Comparison of ENCODE assay signal across 8 cellular contexts in the genomic region with DNA sequence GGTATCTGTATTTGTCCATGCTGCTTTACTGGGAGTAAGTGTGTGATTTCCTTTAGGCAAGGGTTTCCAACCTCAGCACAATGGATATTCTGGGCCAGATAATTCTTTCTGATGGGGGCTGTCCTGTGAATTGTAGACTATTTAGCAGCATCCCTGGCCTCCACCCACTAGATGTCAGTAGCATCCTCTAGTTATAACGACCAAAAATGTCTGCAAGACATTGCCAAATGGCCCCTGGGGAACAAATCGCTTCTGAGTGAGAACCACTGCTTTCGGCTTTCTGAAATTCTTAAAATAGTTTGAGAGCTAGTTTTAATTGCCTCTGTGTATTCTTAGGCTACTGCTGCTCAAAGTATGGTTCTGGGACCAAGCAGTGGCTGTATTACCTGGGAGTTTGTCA.
DNase-seq lines count a peak whose midpoint lies in the region; ATAC-seq, FAIRE-seq and TF ChIP-seq lines count a peak whose summit lies in the region.

No MANE protein-coding gene starts in this region.

- H3K4me1 ChIP-seq in heart left ventricle (no peaks in the 10 kb centered on the region), H1 (replicated peaks in 1 of 4; ENCODE audit: control insufficient read depth in 3 of 4, insufficient read depth in 4 of 4, low read length in 3 of 4) (peaks cover 0 to 4% (median under 1%) of the 10 kb centered on the region in 4 experiments; a peak in 2 of 7 replicates), testis (peaks cover 3% of the 10 kb centered on the region)

- H3K23me2 ChIP-seq in H1 (ENCODE audit: low read depth, low read length), result no peaks in the 10 kb centered on the region

- no peaks in the 10 kb centered on the region for H3K79me1 ChIP-seq in H1 (ENCODE audit: low read depth, low read length)

- FAIRE-seq in H1 (lab: Jason Lieb, UNC), result no peak

- peaks cover 0 to 89% of the 10 kb centered on the region in 2 experiments; a peak in 3 of 4 replicates for H3K79me2 ChIP-seq in H1 (ENCODE audit: control insufficient read depth in 1 of 2, insufficient read depth in 2 of 2, low read length in 2 of 2)

- H2BK20ac ChIP-seq in H1 (ENCODE audit: low read length), result no peak overlapping the region

- no peak overlapping the region for H2BK15ac ChIP-seq in H1 (ENCODE audit: low read length)

- H4K91ac ChIP-seq in H1 (replicated peaks; ENCODE audit: insufficient read length, low read length), result no peak overlapping the region

- H3K9me3 ChIP-seq in heart left ventricle, result no peaks in the 10 kb centered on the region
- no peaks in the 10 kb centered on the region for H3K9me3 ChIP-seq in H1 (ENCODE audit: insufficient read depth in 2 of 2, low read depth in 1 of 2, low read length in 1 of 2)
- H3K9me3 ChIP-seq in testis, result no peaks in the 10 kb centered on the region

- no peak overlapping the region for H3K4ac ChIP-seq in H1 (replicated peaks; ENCODE audit: insufficient read length, low read depth, low read length)

- ATAC-seq in heart left ventricle (peak in 1 of 4 donors; percentile 15), left ventricle myocardium superior (no peak), GM18498 (IDR thresholded peaks at IDR 0.05; ENCODE audit: unreplicated experiment) (no peak), HG02642 (IDR thresholded peaks at IDR 0.05; ENCODE audit: poor library complexity, unreplicated experiment) (no peak)

- H2BK120ac ChIP-seq in H1 (replicated peaks; ENCODE audit: low read depth, low read length), result no peak overlapping the region

- H3K27me3 ChIP-seq in heart left ventricle, result peaks cover 0 to 32% (median 0%) of the 10 kb centered on the region in 9 donors
- H3K27me3 ChIP-seq in H1 (replicated peaks in 1 of 4; ENCODE audit: control insufficient read depth in 3 of 4, extremely low read depth in 1 of 4, insufficient read depth in 3 of 4, low read length in 3 of 4), result no peaks in the 10 kb centered on the region
- no peaks in the 10 kb centered on the region for H3K27me3 ChIP-seq in testis

- no peak overlapping the region for H3K9ac ChIP-seq in H1 (replicated peaks in 1 of 4; ENCODE audit: extremely low read depth in 1 of 4, low read depth in 3 of 4, low read length in 3 of 4)

- no peaks in the 10 kb centered on the region for H3K36me3 ChIP-seq in heart left ventricle
- no peaks in the 10 kb centered on the region for H3K36me3 ChIP-seq in H1 (ENCODE audit: control insufficient read depth in 2 of 4, insufficient read depth in 4 of 4, low read length in 3 of 4)
- no peaks in the 10 kb centered on the region for H3K36me3 ChIP-seq in testis (ENCODE audit: low read depth, missing control alignments)

- no peak for TF ChIP-seq EP300 in H1 (IDR thresholded peaks at IDR 0.05; ENCODE audit: borderline replicate concordance in 1 of 2, low read depth in 2 of 2, low read length in 2 of 2)

- H2BK5ac ChIP-seq in H1 (ENCODE audit: low read depth, low read length), result no peak overlapping the region

- CTCF ChIA-PET in H1 (lab: Charles Lee; ENCODE audit: partially characterized antibody), result interaction anchor here (1.0 to 1.9 kb wide), 6 partner anchors 8 to 141 kb away, joined by 3 to 5 read pairs (median 4); a partner anchor contains a TSS

- H4K5ac ChIP-seq in H1 (ENCODE audit: insufficient read length, low read depth, low read length), result no peak overlapping the region

- no peak overlapping the region for H2BK12ac ChIP-seq in H1 (ENCODE audit: low read depth, low read length)

- WGBS in heart left ventricle, 4 donors, result 48 to 72% (median 61%) methylated on average over 3 of the region's 3 CpGs
- WGBS in H1 (ENCODE audit: extremely low coverage in 1 of 2, insufficient coverage in 1 of 2, insufficient read length in 1 of 2, insufficient replicate concordance in 2 of 2, low coverage in 1 of 2, low lambda C conversion rate in 2 of 2, missing lambda C conversion rate in 1 of 2), 2 experiments, result 74% methylated on average over 3 of the region's 3 CpGs; no CpG with 5 or more reads in 1 of the 2 experiments
- WGBS in testis, 2 donors, result 29 to 34% methylated on average over 3 of the region's 3 CpGs

- H2AK5ac ChIP-seq in H1 (ENCODE audit: low read depth, low read length), result no peak overlapping the region

- DNase-seq in heart left ventricle (peak in 4 of 5 donors; percentile 22 to 34 (median 26)), left ventricle myocardium superior (no peak), H1 (ENCODE audit: low read depth in 1 of 2, low spot score in 2 of 2) (no peak), testis (peak; percentile 48), NCI-H187 treated with DMSO at 0.1 percent for 48 hours (lab: John Stamatoyannopoulos, UW) (no peak)

- H3K27ac ChIP-seq in heart left ventricle, result no peak overlapping the region
- no peak overlapping the region for H3K27ac ChIP-seq in H1 (ENCODE audit: low read depth, low read length)
- H3K27ac ChIP-seq in testis, result no peak overlapping the region

- H4K20me1 ChIP-seq in H1 (replicated peaks in 1 of 2; ENCODE audit: control insufficient read depth in 1 of 2, insufficient read depth in 2 of 2, low read length in 2 of 2), result no peaks in the 10 kb centered on the region

- H3K4me3 ChIP-seq in heart left ventricle, result no peak overlapping the region
- H3K4me3 ChIP-seq in H1 (ENCODE audit: extremely low read depth in 1 of 4, insufficient read depth in 2 of 4, low read depth in 3 of 4, low read length in 4 of 4), result no peak overlapping the region
- no peak overlapping the region for H3K4me3 ChIP-seq in testis

- intact Hi-C loops in heart left ventricle (cut with DNase I), result loop anchor here in 3 of 10 donors (2.0 to 10.0 kb wide), 3 partner anchors 131 to 137 kb away; a partner anchor contains a TSS
- intact Hi-C loops in left ventricle myocardium superior (cut with micrococcal nuclease), result no loop called here
- intact Hi-C loops in testis (cut with DNase I; ENCODE audit: low total_unique reads), result no loop called here

- no peak overlapping the region for H3K14ac ChIP-seq in H1 (ENCODE audit: insufficient read length)

- H3K56ac ChIP-seq in H1 (replicated peaks; ENCODE audit: insufficient read length, low read depth, low read length), result no peak overlapping the region

- no peak overlapping the region for H3K23ac ChIP-seq in H1 (ENCODE audit: insufficient read length)

- POLR2A ChIA-PET in H1 (lab: Charles Lee; ENCODE audit: partially characterized antibody), result no interaction called here

- TF ChIP-seq RAD21 in H1 (IDR thresholded peaks at IDR 0.05 in 1 of 2, conservative IDR thresholded peaks at IDR 0.05 in 1 of 2; ENCODE audit: low read depth in 2 of 2, low read length in 2 of 2), result peak; percentile 51 to 66

- H3K18ac ChIP-seq in H1 (ENCODE audit: extremely low read depth, low read length), result no peak overlapping the region

- TF ChIP-seq CTCF in heart left ventricle (IDR thresholded peaks at IDR 0.05) (peak in 7 of 12 donors; percentile 11 to 33 (median 18)), LNCAP (IDR thresholded peaks at IDR 0.05) (peak; percentile 35; the same call in 1 of the 2 replicates), H1 (IDR thresholded peaks at IDR 0.05; ENCODE audit: control extremely low read depth in 1 of 3, insufficient read depth in 1 of 3, low read depth in 1 of 3, low read length in 3 of 3) (peak in 2 of 3 experiments; percentile 31 to 55; a peak in 2 of 4 replicates), testis (IDR thresholded peaks at IDR 0.05) (peak in 1 of 3 experiments; percentile 15)

- H4K8ac ChIP-seq in H1 (ENCODE audit: extremely low read depth, insufficient read depth, low read length), result no peak overlapping the region

- H3K4me2 ChIP-seq in H1 (ENCODE audit: insufficient read depth in 1 of 2, low read depth in 2 of 2, low read length in 2 of 2), result no peak overlapping the region

- TF ChIP-seq POLR2A in heart left ventricle (IDR thresholded peaks at IDR 0.05), result no peak
- no peak for TF ChIP-seq POLR2A in H1 (IDR thresholded peaks at IDR 0.05; ENCODE audit: control extremely low read depth in 1 of 2, low read depth in 2 of 2, low read length in 2 of 2)
- no peak for TF ChIP-seq POLR2A in testis (IDR thresholded peaks at IDR 0.05)

- H2AFZ ChIP-seq in H1 (ENCODE audit: low read length), result no peak overlapping the region

TF ChIP-seq in H1, 55 proteins besides CTCF, POLR2A, EP300 and RAD21:
- 0 out of 2 replicates have a peak, but pooled peaks have one; percentile 12 for TF ChIP-seq SP2 (IDR thresholded peaks at IDR 0.05; ENCODE audit: low read length)
- 0 out of 2 replicates have a peak, but pooled peaks have one; percentile 31 for TF ChIP-seq YY1 (IDR thresholded peaks at IDR 0.05; ENCODE audit: low read depth, low read length)
- TF ChIP-seq, protein P1, sequence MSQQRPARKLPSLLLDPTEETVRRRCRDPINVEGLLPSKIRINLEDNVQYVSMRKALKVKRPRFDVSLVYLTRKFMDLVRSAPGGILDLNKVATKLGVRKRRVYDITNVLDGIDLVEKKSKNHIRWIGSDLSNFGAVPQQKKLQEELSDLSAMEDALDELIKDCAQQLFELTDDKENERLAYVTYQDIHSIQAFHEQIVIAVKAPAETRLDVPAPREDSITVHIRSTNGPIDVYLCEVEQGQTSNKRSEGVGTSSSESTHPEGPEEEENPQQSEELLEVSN (IDR thresholded peaks at IDR 0.05), result no peak
- TF ChIP-seq BACH1 (IDR thresholded peaks at IDR 0.05; ENCODE audit: low read length), result no peak
- TF ChIP-seq POLR2AphosphoS5 (IDR thresholded peaks at IDR 0.05; ENCODE audit: low read depth, low read length), result no peak
- no peak for TF ChIP-seq FOSL1 (IDR thresholded peaks at IDR 0.05; ENCODE audit: insufficient read depth, low read depth, low read length)
- TF ChIP-seq, protein P2, sequence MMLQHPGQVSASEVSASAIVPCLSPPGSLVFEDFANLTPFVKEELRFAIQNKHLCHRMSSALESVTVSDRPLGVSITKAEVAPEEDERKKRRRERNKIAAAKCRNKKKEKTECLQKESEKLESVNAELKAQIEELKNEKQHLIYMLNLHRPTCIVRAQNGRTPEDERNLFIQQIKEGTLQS (IDR thresholded peaks at IDR 0.05; ENCODE audit: insufficient read depth, low read depth, low read length), result no peak

Comparison
In these comparisons a context has a peak if more than half of its experiments do, and no peak if none do; other contexts are left out.
1. DNase-seq: peak in heart left ventricle (4 of 5) and testis (single experiment); none in left ventricle myocardium superior (single experiment), H1 (0 of 2) and NCI-H187 treated with DMSO at 0.1 percent for 48 hours (single experiment).